Comparison of ENCODE assay signal across 32 cellular contexts in the genomic region with DNA sequence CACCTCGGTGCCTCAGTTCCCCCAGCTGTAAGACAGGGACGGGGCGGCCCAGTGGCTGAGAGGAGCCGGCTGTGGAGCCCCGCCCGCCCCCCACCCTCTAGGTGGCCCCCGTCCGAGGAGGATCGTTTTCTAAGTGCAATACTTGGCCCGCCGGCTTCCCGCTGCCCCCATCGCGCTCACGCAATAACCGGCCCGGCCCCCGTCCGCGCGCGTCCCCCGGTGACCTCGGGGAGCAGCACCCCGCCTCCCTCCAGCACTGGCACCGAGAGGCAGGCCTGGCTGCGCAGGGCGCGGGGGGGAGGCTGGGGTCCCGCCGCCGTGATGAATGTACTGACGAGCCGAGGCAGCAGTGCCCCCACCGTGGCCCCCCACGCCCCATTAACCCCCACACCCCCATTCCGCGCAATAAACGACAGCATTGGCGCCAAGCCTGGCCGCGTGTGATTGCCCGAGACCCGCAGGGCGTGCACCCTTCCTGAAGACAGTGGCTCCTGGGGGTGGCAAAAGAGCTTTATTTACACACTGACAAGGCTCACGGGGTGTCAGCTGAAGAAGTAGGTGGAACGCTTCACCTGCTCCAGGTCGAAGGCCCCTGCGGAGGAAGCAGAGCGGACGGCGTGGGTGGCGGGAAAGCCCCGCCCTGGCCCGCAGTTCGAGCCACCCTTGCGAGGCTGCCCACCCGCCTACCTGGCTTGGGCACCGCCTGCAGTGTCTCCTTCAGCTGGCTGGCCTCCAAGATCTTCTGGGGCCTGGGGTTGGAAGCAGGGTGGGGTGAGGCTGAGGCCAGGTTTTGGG. TPM values are rescaled to one million over a fixed set of nuclear protein-coding genes. Genes with fewer than 3 reads are reported as not detected.
"Had no signal": no experiment of that assay in that cellular context is flagged by ENCODE, and none has a peak within 500 bp of the region (broad histone marks: within the 10 kb centered on the region; RNA-seq: fewer than 3 reads in every experiment).

No MANE protein-coding gene starts in this region.

- DNase-seq: activated CD4-positive, alpha-beta T cell treated with anti-CD3 and anti-CD28 coated beads for 1 hour; activated CD8-positive, alpha-beta memory T cell treated with anti-CD3 and anti-CD28 coated beads for 24 hours; activated effector memory CD4-positive, alpha-beta T cell treated with anti-CD3 and anti-CD28 coated beads, Interleukin-2, amount 50 U/mL, for 16 hours; activated naive CD4-positive, alpha-beta T cell treated with anti-CD3 and anti-CD28 coated beads for 36 hours; activated naive CD8-positive, alpha-beta T cell treated with anti-CD3 and anti-CD28 coated beads for 36 hours; activated T-cell treated with anti-CD3 and anti-CD28 coated beads, Interleukin-2, amount 50 U/mL, for 1 hour; adrenal gland; aorta; body of pancreas; effector CD8-positive, alpha-beta T cell; gastrocnemius medialis; glutamatergic neuron; mammary epithelial cell; naive thymus-derived CD4-positive, alpha-beta T cell; retina; stimulated activated CD4-positive, alpha-beta T cell treated with anti-CD3 and anti-CD28 coated beads, Interleukin-15, amount 100 ng/mL, for 24 hours; stimulated activated CD4-positive, alpha-beta T cell treated with anti-CD3 and anti-CD28 coated beads, Interleukin-2, amount 100 ng/mL, for 24 hours; stimulated activated naive CD4-positive, alpha-beta T cell treated with Interleukin-2 at 50 U/mL for 16 hours; T-helper 2 cell had no signal

- H3K4me2 ChIP-seq: smooth muscle cell had no signal

- H3K27ac Mint-ChIP-seq: activated naive CD4-positive, alpha-beta T cell treated with anti-CD3 and anti-CD28 coated beads for 36 hours; activated naive CD8-positive, alpha-beta T cell treated with anti-CD3 and anti-CD28 coated beads for 36 hours; activated T-helper 1 cell treated with anti-CD3 and anti-CD28 coated beads, Interleukin-12 subunit alpha, Interleukin-12 subunit beta, Interleukin-2, Interleukin-4 antibody, amounts not matched to agents 30 ng/mL and 10 ng/mL and 1 ng/mL, durations not matched to agents 14 hours and 24 hours and 36 hours; mesothelial cell of epicardium; naive thymus-derived CD4-positive, alpha-beta T cell had no signal

- ATAC-seq: gastrocnemius medialis; naive thymus-derived CD4-positive, alpha-beta T cell had no signal

- FAIRE-seq: colon, endometrium, islet of Langerhans, pancreas had no signal

- H3K4me3 Mint-ChIP-seq: activated naive CD4-positive, alpha-beta T cell treated with anti-CD3 and anti-CD28 coated beads for 36 hours; activated naive CD8-positive, alpha-beta T cell treated with anti-CD3 and anti-CD28 coated beads for 36 hours; activated T-helper 1 cell treated with anti-CD3 and anti-CD28 coated beads, Interleukin-12 subunit alpha, Interleukin-12 subunit beta, Interleukin-2, Interleukin-4 antibody, amounts not matched to agents 30 ng/mL and 10 ng/mL and 1 ng/mL, durations not matched to agents 14 hours and 24 hours and 36 hours; mesothelial cell of epicardium; naive thymus-derived CD4-positive, alpha-beta T cell had no signal

- H3K27ac ChIP-seq: adrenal gland, body of pancreas, epithelial cell of prostate, gastrocnemius medialis, pancreas, prostate gland, tibial nerve had no signal

- H3K9me3 Mint-ChIP-seq: activated naive CD4-positive, alpha-beta T cell treated with anti-CD3 and anti-CD28 coated beads for 36 hours; activated naive CD8-positive, alpha-beta T cell treated with anti-CD3 and anti-CD28 coated beads for 36 hours; activated T-helper 1 cell treated with anti-CD3 and anti-CD28 coated beads, Interleukin-12 subunit alpha, Interleukin-12 subunit beta, Interleukin-2, Interleukin-4 antibody, amounts not matched to agents 30 ng/mL and 10 ng/mL and 1 ng/mL, durations not matched to agents 14 hours and 24 hours and 36 hours; mesothelial cell of epicardium; naive thymus-derived CD4-positive, alpha-beta T cell had no signal

- H3K4me1 Mint-ChIP-seq: mesothelial cell of epicardium had no signal

- H3K27me3 ChIP-seq: adrenal gland, body of pancreas, pancreas had no signal

- H3K27me3 Mint-ChIP-seq: naive thymus-derived CD4-positive, alpha-beta T cell had no signal

- H3K4me1 ChIP-seq: adrenal gland, body of pancreas, gastrocnemius medialis, pancreas, prostate gland had no signal

- H3K9me3 ChIP-seq: adrenal gland, body of pancreas, gastrocnemius medialis, pancreas, prostate gland, tibial nerve had no signal

- H3K4me3 ChIP-seq: adrenal gland, body of pancreas, gastrocnemius medialis, pancreas, prostate gland, smooth muscle cell, tibial nerve had no signal

RNA-seq across cellular contexts. Expression of a gene that starts 22.8 kb away (rescaled TPM):
- total RNA-seq: activated naive CD4-positive, alpha-beta T cell treated with anti-CD3 and anti-CD28 coated beads for 36 hours; activated naive CD8-positive, alpha-beta T cell treated with anti-CD3 and anti-CD28 coated beads for 36 hours; activated T-helper 1 cell treated with anti-CD3 and anti-CD28 coated beads, Interleukin-12 subunit alpha, Interleukin-12 subunit beta, Interleukin-2, Interleukin-4 antibody, amounts not matched to agents 30 ng/mL and 10 ng/mL and 1 ng/mL, durations not matched to agents 14 hours and 24 hours and 36 hours; body of pancreas; dermis microvascular lymphatic vessel endothelial cell; gastrocnemius medialis; mammary epithelial cell; smooth muscle cell had no signal
- polyA plus RNA-seq: liver; mammary epithelial cell; naive thymus-derived CD4-positive, alpha-beta T cell had no signal

RNA-seq across cellular contexts. Expression of a gene that starts 27.2 kb away (rescaled TPM):
- total RNA-seq: ureter had no signal
- polyA plus RNA-seq: naive thymus-derived CD4-positive, alpha-beta T cell had no signal
